In genomic region chr5:137858223-137858916, GRCh38 we compare ENCODE assay signal across 1 cellular context.
TF ChIP-seq lines count a peak whose summit lies in the region.

No MANE protein-coding gene starts in this region.

TF ChIP-seq in GM12878, 131 proteins besides CTCF, POLR2A, EP300 and RAD21 (continued from another document and continues in another):
- TF ChIP-seq MTA2 (IDR thresholded peaks at IDR 0.05; ENCODE audit: low read depth) (peak; percentile 53; the same call in 1 of the 2 replicates), ZNF687 (IDR thresholded peaks at IDR 0.05) (no peak), ESRRA (IDR thresholded peaks at IDR 0.05; ENCODE audit: low read length) (no peak), PAX5 (IDR thresholded peaks at IDR 0.05; ENCODE audit: borderline replicate concordance, low read depth, low read length) (no peak), TCF3 (IDR thresholded peaks at IDR 0.05; ENCODE audit: borderline replicate concordance, insufficient read depth, low read depth, low read length) (no peak), CBFB (IDR thresholded peaks at IDR 0.05; ENCODE audit: low read depth) (peak; percentile 59; the same call in 1 of the 2 replicates), PML (IDR thresholded peaks at IDR 0.05; ENCODE audit: low read length) (0 out of 2 replicates have a peak, but pooled peaks have one; percentile 55), SMC3 (IDR thresholded peaks at IDR 0.05; ENCODE audit: borderline replicate concordance, low read length) (no peak), HDGF (IDR thresholded peaks at IDR 0.05) (no peak), SRF (IDR thresholded peaks at IDR 0.05; ENCODE audit: low read depth in 2 of 2, low read length in 2 of 2) (no peak), ZBTB4 (CRISPR knock-in tag; IDR thresholded peaks at IDR 0.05) (no peak), IRF4 (IDR thresholded peaks at IDR 0.05; ENCODE audit: low read depth, low read length) (no peak), HDAC2 (IDR thresholded peaks at IDR 0.05) (no peak), HDAC6 (IDR thresholded peaks at IDR 0.05; ENCODE audit: unreplicated experiment) (no peak), EED (IDR thresholded peaks at IDR 0.05; ENCODE audit: low read depth) (0 out of 2 replicates have a peak, but pooled peaks have one; percentile 26), IKZF1 (conservative IDR thresholded peaks at IDR 0.05) (no peak), MEF2A (IDR thresholded peaks at IDR 0.05; ENCODE audit: insufficient read depth, low read depth, low read length) (peak; percentile 95), ZZZ3 (IDR thresholded peaks at IDR 0.05; ENCODE audit: control insufficient read depth, insufficient read length, low read depth) (no peak), IRF3 (IDR thresholded peaks at IDR 0.05) (no peak), BRCA1 (IDR thresholded peaks at IDR 0.05; ENCODE audit: low read depth, low read length) (no peak), MEF2B (IDR thresholded peaks at IDR 0.05; ENCODE audit: partially characterized antibody, poor library complexity, severe bottlenecking) (no peak), CHD4 (IDR thresholded peaks at IDR 0.05) (no peak), ZNF217 (IDR thresholded peaks at IDR 0.05) (no peak), E2F8 (IDR thresholded peaks at IDR 0.05; ENCODE audit: low read depth, partially characterized antibody) (no peak), SMAD5 (IDR thresholded peaks at IDR 0.05; ENCODE audit: low read depth) (no peak), KDM1A (IDR thresholded peaks at IDR 0.05; ENCODE audit: borderline replicate concordance) (no peak), IKZF2 (IDR thresholded peaks at IDR 0.05) (peak; percentile 53 to 57; a peak in 2 of 4 replicates), SREBF2 (IDR thresholded peaks at IDR 0.05; ENCODE audit: low read length) (no peak), TAF1 (IDR thresholded peaks at IDR 0.05; ENCODE audit: borderline replicate concordance, low read depth, low read length) (no peak), BCL3 (IDR thresholded peaks at IDR 0.05; ENCODE audit: borderline replicate concordance, insufficient read depth, low read depth, low read length, poor library complexity, severe bottlenecking) (no peak), NR2C2 (IDR thresholded peaks at IDR 0.05; ENCODE audit: borderline replicate concordance, control insufficient read depth, insufficient read length, low read depth) (no peak), EZH2 (IDR thresholded peaks at IDR 0.05; ENCODE audit: borderline replicate concordance, control insufficient read depth, low read depth, low read length) (no peak), ZBTB33 (IDR thresholded peaks at IDR 0.05) (no peak), PKNOX1 (IDR thresholded peaks at IDR 0.05) (no peak), ATF2 (IDR thresholded peaks at IDR 0.05; ENCODE audit: low read length) (peak; percentile 68; the same call in 1 of the 2 replicates), CUX1 (IDR thresholded peaks at IDR 0.05; ENCODE audit: insufficient replicate concordance, low read depth, low read length) (no peak)
